26 cellular contexts compared by ENCODE assay signal in genomic region chr15:27623149-27623548, GRCh38.
"Had no signal": no experiment of that assay in that cellular context is flagged by ENCODE, and none has a peak within 500 bp of the region (broad histone marks: within the 10 kb centered on the region; RNA-seq: fewer than 3 reads in every experiment).

No MANE protein-coding gene starts in this region.

- DNase-seq: activated CD4-positive, alpha-beta memory T cell treated with anti-CD3 and anti-CD28 coated beads, Interleukin-2, amount 10 ng/mL, durations not matched to agents 7 days and 5 days; activated CD4-positive, alpha-beta T cell treated with anti-CD3 and anti-CD28 coated beads for 48 hours; activated naive CD4-positive, alpha-beta T cell; activated T-cell treated with anti-CD3 and anti-CD28 coated beads, Interleukin-2, amount 50 U/mL, for 48 hours; central memory CD4-positive, alpha-beta T cell; immature natural killer cell; kidney; left colon; midbrain; naive thymus-derived CD4-positive, alpha-beta T cell; occipital lobe; posterior cingulate gyrus; right cardiac atrium; stimulated activated CD4-positive, alpha-beta T cell treated with anti-CD3 and anti-CD28 coated beads, Interleukin-2, amount 100 ng/mL, for 48 hours; stimulated activated naive CD4-positive, alpha-beta T cell treated with Interleukin-2 at 50 U/mL for 16 hours; T-helper 9 cell; testis; transverse colon had no signal

- H3K79me2 ChIP-seq: hepatocyte had no signal

- H3K4me2 ChIP-seq: hepatocyte had no signal

- H3K4me1 ChIP-seq: breast epithelium, gastroesophageal sphincter, testis, transverse colon had no signal

- H3K4me3 Mint-ChIP-seq: activated CD4-positive, alpha-beta memory T cell treated with anti-CD3 and anti-CD28 coated beads, Interleukin-2, amount 10 ng/mL, durations not matched to agents 7 days and 5 days; immature natural killer cell; naive thymus-derived CD4-positive, alpha-beta T cell; neural crest cell had no signal

- H3K27ac Mint-ChIP-seq: activated CD4-positive, alpha-beta memory T cell treated with anti-CD3 and anti-CD28 coated beads, Interleukin-2, amount 10 ng/mL, durations not matched to agents 7 days and 5 days; activated T-helper 2 cell treated with anti-CD3 and anti-CD28 coated beads, Interferon-gamma antibody, Interleukin-2, Interleukin-4, amounts not matched to agents 10 μg/mL and 5 μg/mL and 100 μg/mL, durations not matched to agents 14 hours and 24 hours and 36 hours; immature natural killer cell; naive thymus-derived CD4-positive, alpha-beta T cell had no signal

- H2AFZ ChIP-seq: hepatocyte had no signal

- H3K4me3 ChIP-seq: breast epithelium, gastroesophageal sphincter, hepatocyte, testis, transverse colon had no signal

- H3K9me3 ChIP-seq: testis had no signal

- ATAC-seq: activated CD4-positive, CD25-positive, alpha-beta regulatory T cell treated with anti-CD3 and anti-CD28 coated beads, Interleukin-2, amount 50 U/mL, for 24 hours; activated naive CD4-positive, alpha-beta T cell treated with anti-CD3 and anti-CD28 coated beads, Interleukin-2, amount 50 U/mL, for 72 hours; gastroesophageal sphincter; left colon; naive thymus-derived CD4-positive, alpha-beta T cell; right cardiac atrium had no signal

- H3K27ac ChIP-seq: breast epithelium, gastroesophageal sphincter, hepatocyte, testis, transverse colon, VCaP had no signal

- H3K27me3 ChIP-seq: breast epithelium, gastroesophageal sphincter, hepatocyte, testis, transverse colon had no signal

- H3K36me3 ChIP-seq: breast epithelium, gastroesophageal sphincter, transverse colon had no signal

- H3K27me3 Mint-ChIP-seq: activated CD4-positive, alpha-beta memory T cell treated with anti-CD3 and anti-CD28 coated beads, Interleukin-2, amount 10 ng/mL, durations not matched to agents 7 days and 5 days had no signal

- H3K4me1 Mint-ChIP-seq: activated CD4-positive, alpha-beta memory T cell treated with anti-CD3 and anti-CD28 coated beads, Interleukin-2, amount 10 ng/mL, durations not matched to agents 7 days and 5 days; immature natural killer cell; naive thymus-derived CD4-positive, alpha-beta T cell had no signal
